20 cellular contexts compared by ENCODE assay signal in the genomic region with DNA sequence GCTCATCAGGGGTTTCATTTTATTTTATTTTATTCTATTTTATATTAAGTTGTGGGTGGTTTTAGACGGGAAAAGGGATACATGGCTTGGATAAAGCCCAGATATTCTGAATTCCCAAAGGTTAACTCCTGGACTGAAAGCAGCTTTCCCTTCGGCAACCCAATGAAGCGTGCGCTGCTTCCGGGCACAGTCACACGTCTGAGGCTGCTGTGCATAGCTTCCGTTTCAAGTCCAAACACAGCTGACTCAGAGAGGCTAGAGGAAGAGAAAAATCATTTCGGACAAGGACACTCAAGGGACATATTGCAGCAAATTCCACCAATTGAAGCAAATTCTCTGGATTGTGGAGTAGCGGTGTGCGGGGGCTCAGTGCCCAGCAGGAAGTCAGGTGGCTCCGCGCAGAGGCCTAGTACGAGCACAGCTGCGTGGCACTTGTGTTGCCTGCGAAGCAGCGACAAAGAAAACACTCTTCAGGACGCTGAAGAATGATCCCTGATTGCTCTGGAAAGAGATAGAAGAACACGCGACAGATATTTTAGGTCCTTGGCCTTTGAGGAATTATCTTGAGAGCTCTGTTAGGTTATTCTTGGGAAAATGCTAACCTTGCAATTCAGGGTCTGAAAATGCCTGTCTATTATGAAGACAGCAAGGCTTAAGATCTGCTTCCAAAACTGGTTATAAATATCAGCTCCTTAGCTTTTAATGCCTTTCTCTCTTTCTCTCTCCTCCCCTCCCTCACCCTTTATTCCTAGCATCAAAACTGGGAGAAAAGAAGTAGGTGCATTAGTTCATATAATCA.
A peak's percentile ranks its signal among the peaks of the same experiment; 100 is the strongest.
DNase-seq lines count a peak whose midpoint lies in the region; ATAC-seq lines count a peak whose summit lies in the region.
"Had no signal": no experiment of that assay in that cellular context is flagged by ENCODE, and none has a peak within 500 bp of the region (broad histone marks: within the 10 kb centered on the region; RNA-seq: fewer than 3 reads in every experiment).

No MANE protein-coding gene starts in this region.

- DNase-seq in SHP77 (lab: John Stamatoyannopoulos, UW) (peak; percentile 3 to 16), SHP77 treated with DMSO at 0.1 percent for 48 hours (lab: John Stamatoyannopoulos, UW) (no peak), RPMI8226 (peak; percentile 7), left kidney (ENCODE audit: low read depth, low spot score) (peak; percentile 53), NCI-H2081 (lab: John Stamatoyannopoulos, UW) (no peak), NCI-H2081 treated with DMSO at 0.1 percent for 48 hours (lab: John Stamatoyannopoulos, UW) (no peak), T-helper 2 cell (no peak)
- DNase-seq: DND-41, GF-D8, H9, Karpas-422, MM.1S, NCI-H1105, NCI-H1930, NCI-H2227 treated with DMSO at 0.1 percent for 48 hours, NCI-H69, PC-3 had no signal

- ATAC-seq in GM21786 (IDR thresholded peaks at IDR 0.05; ENCODE audit: unreplicated experiment): no peak
- ATAC-seq: PC-3, Right ventricle myocardium inferior, SK-N-SH treated with all-trans-retinoic acid at 6 μM for 48 hours had no signal

Comparison
In these comparisons a context has a peak if more than half of its experiments do, and no peak if none do; other contexts are left out.
1. DNase-seq: peak in SHP77 (2 of 2), RPMI8226 (single experiment) and left kidney (single experiment); none in SHP77 treated with DMSO at 0.1 percent for 48 hours (single experiment), NCI-H2081 (0 of 2), NCI-H2081 treated with DMSO at 0.1 percent for 48 hours (single experiment) and T-helper 2 cell (0 of 5).